In genomic region chr6:111721677-111722219, GRCh38 we compare ENCODE assay signal across 8 cellular contexts.
DNase-seq lines count a peak whose midpoint lies in the region; ATAC-seq, FAIRE-seq and TF ChIP-seq lines count a peak whose summit lies in the region.

No MANE protein-coding gene starts in this region.

- FAIRE-seq in D721Med (lab: Jason Lieb, UNC): no peak

- ATAC-seq in Right ventricle myocardium superior (ENCODE audit: poor library complexity): peak; percentile 13

- intact Hi-C loops in Right ventricle myocardium superior (cut with DNase I): no loop called here

- no peak for DNase-seq in D721Med (ENCODE audit: insufficient read length, low spot score)
- peak; percentile 75 for DNase-seq in LHCN-M2 (ENCODE audit: low read depth)
- peak; percentile 31 for DNase-seq in activated T-cell treated with anti-CD3 and anti-CD28 coated beads for 48 hours (ENCODE audit: low read depth)
- no peak for DNase-seq in Right ventricle myocardium superior
- DNase-seq in stimulated activated CD4-positive, alpha-beta T cell treated with anti-CD3 and anti-CD28 coated beads, Interleukin-2, amount 100 ng/mL, for 48 hours: peak; percentile 46 to 48
- DNase-seq in occipital lobe (lab: John Stamatoyannopoulos, UW): no peak
- DNase-seq in GOT3 (lab: John Stamatoyannopoulos, UW): no peak
- no peak for DNase-seq in NCI-H1092 treated with DMSO at 0.1 percent for 48 hours (lab: John Stamatoyannopoulos, UW)

- peak; percentile 34 for TF ChIP-seq CTCF in D721Med (IDR thresholded peaks at IDR 0.05; ENCODE audit: insufficient read depth, missing control alignments)

Comparison
In these comparisons a context has a peak if more than half of its experiments do, and no peak if none do; other contexts are left out.
1. DNase-seq: peak in LHCN-M2 (single experiment), activated T-cell treated with anti-CD3 and anti-CD28 coated beads for 48 hours (single experiment) and stimulated activated CD4-positive, alpha-beta T cell treated with anti-CD3 and anti-CD28 coated beads, Interleukin-2, amount 100 ng/mL, for 48 hours (2 of 2); none in D721Med (single experiment), Right ventricle myocardium superior (single experiment), occipital lobe (single experiment), GOT3 (single experiment) and NCI-H1092 treated with DMSO at 0.1 percent for 48 hours (single experiment).